ENCODE assay signal across 16 cellular contexts in genomic region chr10:98920362-98920761, GRCh38.
DNase-seq lines count a peak whose midpoint lies in the region; ATAC-seq, FAIRE-seq and TF ChIP-seq lines count a peak whose summit lies in the region.
"Had no signal": no experiment of that assay in that cellular context is flagged by ENCODE, and none has a peak within 500 bp of the region (broad histone marks: within the 10 kb centered on the region; RNA-seq: fewer than 3 reads in every experiment).

No MANE protein-coding gene starts in this region.

- DNase-seq in cardiac muscle cell (ENCODE audit: low read depth in 1 of 2, low spot score in 1 of 2) (no peak), cardiac septum (ENCODE audit: low spot score) (no peak), astrocyte (ENCODE audit: low read depth) (no peak), smooth muscle cell (lab: John Stamatoyannopoulos, UW; ENCODE audit: unreplicated experiment) (no peak)
- no peak for DNase-seq in CD8-positive, alpha-beta memory T cell
- DNase-seq: AML-193, Calu3, DMS 273 treated with DMSO at 0.1 percent for 48 hours, GOT3, H9 had no signal

- H3K27ac ChIP-seq in cardiac muscle cell = peak overlapping the region; percentile 46
- H3K27ac ChIP-seq in astrocyte (ENCODE audit: low read depth, low read length) = no peak overlapping the region
- H3K27ac ChIP-seq in gastroesophageal sphincter = peak overlapping the region in 3 of 4 donors; percentile 8 to 36 (median 32)
- H3K27ac ChIP-seq in smooth muscle cell (ENCODE audit: low read depth) = peak overlapping the region; percentile 64
- no peak overlapping the region for H3K27ac ChIP-seq in CD8-positive, alpha-beta memory T cell (ENCODE audit: low read depth, low read length)
- H3K27ac ChIP-seq: 22Rv1, BLaER1 had no signal

- no peaks in the 10 kb centered on the region for H3K9me3 ChIP-seq in cardiac muscle cell (ENCODE audit: low read depth)
- H3K9me3 ChIP-seq in astrocyte (ENCODE audit: insufficient read depth, low read depth, low read length) = no peaks in the 10 kb centered on the region
- no peaks in the 10 kb centered on the region for H3K9me3 ChIP-seq in gastroesophageal sphincter
- H3K9me3 ChIP-seq in smooth muscle cell (replicated peaks; ENCODE audit: low read depth) = no peaks in the 10 kb centered on the region
- H3K9me3 ChIP-seq in CD8-positive, alpha-beta memory T cell (ENCODE audit: low read length) = no peaks in the 10 kb centered on the region
- H3K9me3 ChIP-seq: BLaER1 had no signal

- no peaks in the 10 kb centered on the region for H3K36me3 Mint-ChIP-seq in astrocyte (ENCODE audit: low read depth, unreplicated experiment)
- no peaks in the 10 kb centered on the region for H3K36me3 Mint-ChIP-seq in CD8-positive, alpha-beta memory T cell

- TF ChIP-seq EP300 in gastroesophageal sphincter (IDR thresholded peaks at IDR 0.05) = no peak

- ATAC-seq in gastroesophageal sphincter (no peak), GM19463 (IDR thresholded peaks at IDR 0.05; ENCODE audit: unreplicated experiment) (no peak), HG03135 (IDR thresholded peaks at IDR 0.05; ENCODE audit: unreplicated experiment) (no peak)

- no peaks in the 10 kb centered on the region for H4K20me1 ChIP-seq in astrocyte (ENCODE audit: insufficient read depth, low read length)
- H4K20me1 ChIP-seq in smooth muscle cell (ENCODE audit: low read depth) = no peaks in the 10 kb centered on the region
- H4K20me1 ChIP-seq: BLaER1 had no signal

- FAIRE-seq in astrocyte (lab: Jason Lieb, UNC) = no peak
- FAIRE-seq: GM18507 had no signal

- H3K27me3 Mint-ChIP-seq in astrocyte (ENCODE audit: low read depth, unreplicated experiment) = peaks cover 2% of the 10 kb centered on the region
- H3K27me3 Mint-ChIP-seq in CD8-positive, alpha-beta memory T cell = peaks cover 0 to 3% of the 10 kb centered on the region in 2 donors

- H3K36me3 ChIP-seq in cardiac muscle cell (no peaks in the 10 kb centered on the region), astrocyte (ENCODE audit: insufficient read depth, low read length) (no peaks in the 10 kb centered on the region), gastroesophageal sphincter (no peaks in the 10 kb centered on the region), smooth muscle cell (ENCODE audit: low read depth) (no peaks in the 10 kb centered on the region)
- no peaks in the 10 kb centered on the region for H3K36me3 ChIP-seq in CD8-positive, alpha-beta memory T cell (ENCODE audit: insufficient read depth, low read length)
- H3K36me3 ChIP-seq: BLaER1 had no signal

- peaks cover 21% of the 10 kb centered on the region for H3K4me1 Mint-ChIP-seq in astrocyte (ENCODE audit: low read depth, unreplicated experiment)
- no peaks in the 10 kb centered on the region for H3K4me1 Mint-ChIP-seq in CD8-positive, alpha-beta memory T cell
- H3K4me1 Mint-ChIP-seq: H9 had no signal

- H3K27me3 ChIP-seq in cardiac muscle cell (no peaks in the 10 kb centered on the region), astrocyte (ENCODE audit: insufficient read depth, low read length) (no peaks in the 10 kb centered on the region), gastroesophageal sphincter (no peaks in the 10 kb centered on the region), smooth muscle cell (ENCODE audit: low read depth) (no peaks in the 10 kb centered on the region)
- no peaks in the 10 kb centered on the region for H3K27me3 ChIP-seq in CD8-positive, alpha-beta memory T cell (ENCODE audit: insufficient read depth, low read length, poor library complexity, severe bottlenecking)
- H3K27me3 ChIP-seq: BLaER1 had no signal

- H3K79me2 ChIP-seq in astrocyte (ENCODE audit: insufficient read depth, low read length) (no peaks in the 10 kb centered on the region), smooth muscle cell (ENCODE audit: low read depth) (no peaks in the 10 kb centered on the region)

- no peak overlapping the region for H2AFZ ChIP-seq in astrocyte (ENCODE audit: low read depth, low read length)
- H2AFZ ChIP-seq in smooth muscle cell (ENCODE audit: low read depth) = no peak overlapping the region

- peaks cover 2% of the 10 kb centered on the region for H3K9me3 Mint-ChIP-seq in astrocyte (ENCODE audit: unreplicated experiment)
- H3K9me3 Mint-ChIP-seq in CD8-positive, alpha-beta memory T cell = peaks cover 0 to 2% (median 0%) of the 10 kb centered on the region in 5 donors
- H3K9me3 Mint-ChIP-seq: H9 had no signal

- peaks cover 22% of the 10 kb centered on the region for H3K4me1 ChIP-seq in cardiac muscle cell (ENCODE audit: low read depth)
- H3K4me1 ChIP-seq in astrocyte (ENCODE audit: insufficient read depth, low read length) = no peaks in the 10 kb centered on the region
- peaks cover 2 to 58% (median 7%) of the 10 kb centered on the region in 3 donors for H3K4me1 ChIP-seq in gastroesophageal sphincter
- H3K4me1 ChIP-seq in smooth muscle cell (ENCODE audit: low read depth) = peaks cover 17% of the 10 kb centered on the region
- H3K4me1 ChIP-seq in CD8-positive, alpha-beta memory T cell (ENCODE audit: insufficient read depth, low read length) = no peaks in the 10 kb centered on the region
- H3K4me1 ChIP-seq: BLaER1 had no signal

- no peak overlapping the region for H3K9ac ChIP-seq in astrocyte (ENCODE audit: low read length)
- no peak overlapping the region for H3K9ac ChIP-seq in smooth muscle cell (ENCODE audit: low read depth)
- H3K9ac ChIP-seq: BLaER1 had no signal

- TF ChIP-seq CTCF in cardiac muscle cell (IDR thresholded peaks at IDR 0.05; ENCODE audit: low read depth, low read length) (no peak), astrocyte (IDR thresholded peaks at IDR 0.05; ENCODE audit: insufficient read depth, low read depth, low read length) (no peak), gastroesophageal sphincter (IDR thresholded peaks at IDR 0.05) (no peak), smooth muscle cell (IDR thresholded peaks at IDR 0.05; ENCODE audit: borderline replicate concordance, insufficient read depth, poor library complexity, severe bottlenecking) (no peak)

- H3K4me2 ChIP-seq in astrocyte (ENCODE audit: low read length) (no peak overlapping the region), smooth muscle cell (peak overlapping the region; percentile 14)
- H3K4me2 ChIP-seq: BLaER1 had no signal

- CTCF ChIA-PET in CD8-positive, alpha-beta memory T cell (lab: Charles Lee) = no interaction called here

- intact Hi-C loops in cardiac septum (cut with DNase I) = no loop called here

- POLR2A ChIA-PET in CD8-positive, alpha-beta memory T cell (lab: Charles Lee) = no interaction called here

- H3K4me3 ChIP-seq in cardiac muscle cell (no peak overlapping the region), astrocyte (ENCODE audit: insufficient read depth, low read depth, low read length) (no peak overlapping the region), gastroesophageal sphincter (no peak overlapping the region), smooth muscle cell (no peak overlapping the region)
- H3K4me3 ChIP-seq in CD8-positive, alpha-beta memory T cell (ENCODE audit: low read length) = no peak overlapping the region
- H3K4me3 ChIP-seq: BLaER1 had no signal

- no peak for TF ChIP-seq POLR2A in gastroesophageal sphincter (IDR thresholded peaks at IDR 0.05)

- H3F3A ChIP-seq in smooth muscle cell (ENCODE audit: low read depth) = peaks cover 15% of the 10 kb centered on the region

- peak overlapping the region; percentile 22 for H3K27ac Mint-ChIP-seq in astrocyte (ENCODE audit: unreplicated experiment)
- peak overlapping the region in 1 of 8 donors; percentile 43 for H3K27ac Mint-ChIP-seq in CD8-positive, alpha-beta memory T cell
- H3K27ac Mint-ChIP-seq: H9 had no signal

- no peak overlapping the region for H3K4me3 Mint-ChIP-seq in astrocyte (ENCODE audit: unreplicated experiment)
- no peak overlapping the region for H3K4me3 Mint-ChIP-seq in CD8-positive, alpha-beta memory T cell
- H3K4me3 Mint-ChIP-seq: H9 had no signal

Comparison
In these comparisons a context has a peak if more than half of its experiments do, and no peak if none do; other contexts are left out.
1. H3K27ac ChIP-seq: peak in cardiac muscle cell (single experiment), gastroesophageal sphincter (3 of 4) and smooth muscle cell (single experiment); none in astrocyte (single experiment) and CD8-positive, alpha-beta memory T cell (single experiment).